Comparison of ENCODE assay signal across 12 cellular contexts in the genomic region with DNA sequence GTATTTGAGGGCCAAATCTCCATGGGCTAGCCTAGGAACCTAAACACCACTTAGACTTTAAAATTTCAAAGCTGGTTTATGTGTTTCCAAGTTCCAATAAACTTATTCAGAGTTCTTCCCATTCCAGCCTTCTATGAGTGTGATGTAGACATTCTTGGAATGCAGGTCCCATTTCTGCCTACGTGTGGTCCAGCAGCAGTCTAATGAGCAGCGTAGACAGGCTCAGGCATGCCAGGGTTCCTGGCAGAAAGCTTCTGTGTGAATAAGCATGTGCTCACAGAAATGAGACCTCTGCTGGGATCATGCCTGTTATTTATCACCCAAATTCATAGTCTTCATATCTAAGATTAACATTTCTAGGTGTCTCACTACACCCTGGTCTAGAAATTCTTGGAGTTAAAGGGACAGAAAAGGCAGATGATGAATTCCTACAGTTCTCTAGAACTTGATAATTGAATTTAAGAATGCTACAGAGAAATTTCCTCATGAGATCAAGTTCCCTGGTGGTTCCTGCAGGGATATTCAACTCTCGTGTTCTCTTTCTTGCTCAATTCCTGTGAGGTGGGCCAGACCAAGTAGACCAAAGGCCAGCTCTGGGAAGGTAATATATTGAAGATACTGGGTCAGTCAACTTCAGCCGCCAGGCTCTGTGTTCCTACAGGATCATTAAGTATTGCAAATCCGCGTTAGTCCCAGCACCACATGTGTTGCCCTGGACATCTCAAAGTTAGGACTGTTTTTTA. TPM values are rescaled to one million over a fixed set of nuclear protein-coding genes. Genes with fewer than 3 reads are reported as not detected.
DNase-seq lines count a peak whose midpoint lies in the region; ATAC-seq and TF ChIP-seq lines count a peak whose summit lies in the region.
"Had no signal": no experiment of that assay in that cellular context is flagged by ENCODE, and none has a peak within 500 bp of the region (broad histone marks: within the 10 kb centered on the region; RNA-seq: fewer than 3 reads in every experiment).

No MANE protein-coding gene starts in this region.

- peaks cover 13% of the 10 kb centered on the region for H3K36me3 Mint-ChIP-seq in mesothelial cell of epicardium
- H3K36me3 Mint-ChIP-seq in CD8-positive, alpha-beta memory T cell = peaks cover 5 to 59% (median 11%) of the 10 kb centered on the region in 3 donors

- H4K8ac ChIP-seq in IMR-90 (ENCODE audit: low read depth in 2 of 2, low read length in 2 of 2) = peak overlapping the region; percentile 91 to 98

- H3K9me3 ChIP-seq in IMR-90 (ENCODE audit: control insufficient read depth, insufficient read depth, low read length) = no peaks in the 10 kb centered on the region
- H3K9me3 ChIP-seq in breast epithelium = no peaks in the 10 kb centered on the region
- H3K9me3 ChIP-seq in CD8-positive, alpha-beta memory T cell (ENCODE audit: low read length) = no peaks in the 10 kb centered on the region

- CTCF ChIA-PET in IMR-90 (lab: Yijun Ruan, JAX) = interaction anchor here (0.7 to 1.0 kb wide), 4 partner anchors 10 to 69 kb away, joined by 3 to 4 read pairs (median 3); a partner anchor contains a TSS
- CTCF ChIA-PET in CD8-positive, alpha-beta memory T cell (lab: Charles Lee) = no interaction called here

- 0 out of 2 replicates have a peak, but pooled peaks have one; percentile 8 for TF ChIP-seq CTCF in IMR-90 (conservative IDR thresholded peaks at IDR 0.05; ENCODE audit: low read depth, low read length)
- TF ChIP-seq CTCF in breast epithelium (IDR thresholded peaks at IDR 0.05) = no peak
- TF ChIP-seq CTCF in mesothelial cell of epicardium (IDR thresholded peaks at IDR 0.05; ENCODE audit: unreplicated experiment) = no peak

- no peak for TF ChIP-seq POLR2A in IMR-90 (IDR thresholded peaks at IDR 0.05; ENCODE audit: low read depth, low read length)
- TF ChIP-seq POLR2A in breast epithelium (IDR thresholded peaks at IDR 0.05) = no peak

- peaks cover 3% of the 10 kb centered on the region; the same call in 1 of the 2 replicates for H3K36me3 ChIP-seq in ACC112 (ENCODE audit: insufficient read depth, low read length)
- peaks cover 1% of the 10 kb centered on the region; the same call in 1 of the 2 replicates for H3K36me3 ChIP-seq in IMR-90 (ENCODE audit: control insufficient read depth, insufficient read depth, low read length)
- H3K36me3 ChIP-seq in breast epithelium = no peaks in the 10 kb centered on the region
- H3K36me3 ChIP-seq in CD8-positive, alpha-beta memory T cell (ENCODE audit: insufficient read depth, low read length) = no peaks in the 10 kb centered on the region

- peak overlapping the region; percentile 88 for H3K56ac ChIP-seq in IMR-90 (ENCODE audit: extremely low read depth, insufficient read depth, low read length)

- peak overlapping the region; percentile 86 for H2AK9ac ChIP-seq in IMR-90 (replicated peaks; ENCODE audit: low read depth, low read length, poor library complexity)

- no peak overlapping the region for H3K4me3 Mint-ChIP-seq in mesothelial cell of epicardium
- H3K4me3 Mint-ChIP-seq in CD8-positive, alpha-beta memory T cell = no peak overlapping the region
- H3K4me3 Mint-ChIP-seq in stimulated activated naive CD8-positive, alpha-beta T cell treated with anti-CD3 and anti-CD28 coated beads, Interleukin-15, amount 100 ng/mL, for 72 hours = no peak overlapping the region
- H3K4me3 Mint-ChIP-seq: central memory CD8-positive, alpha-beta T cell had no signal

- H3K4ac ChIP-seq in IMR-90 (ENCODE audit: low read depth, low read length) = peak overlapping the region; percentile 99

- peak overlapping the region; percentile 100 for H2BK15ac ChIP-seq in IMR-90 (ENCODE audit: low read depth, low read length)

- peak overlapping the region; percentile 83 for H3K27ac Mint-ChIP-seq in mesothelial cell of epicardium
- H3K27ac Mint-ChIP-seq in CD8-positive, alpha-beta memory T cell = peak overlapping the region in 3 of 8 donors; percentile 3 to 33 (median 22)
- no peak overlapping the region for H3K27ac Mint-ChIP-seq in stimulated activated naive CD8-positive, alpha-beta T cell treated with anti-CD3 and anti-CD28 coated beads, Interleukin-15, amount 100 ng/mL, for 72 hours

- peaks cover 31 to 74% of the 10 kb centered on the region in 2 experiments for H3K79me1 ChIP-seq in IMR-90 (ENCODE audit: low read depth in 1 of 2, low read length in 2 of 2)

- H2BK20ac ChIP-seq in IMR-90 (ENCODE audit: low read depth, low read length) = peak overlapping the region; percentile 99

- dilution Hi-C loops in IMR-90 (cut with HindIII; ENCODE audit: low sequenced_read_pairs, unreplicated experiment) = no loop called here

- peaks cover 24% of the 10 kb centered on the region for H3K4me1 ChIP-seq in ACC112 (ENCODE audit: control insufficient read depth, insufficient read depth, low read length, unreplicated experiment)
- H3K4me1 ChIP-seq in IMR-90 (ENCODE audit: control insufficient read depth, insufficient read depth, low read length) = peaks cover 30% of the 10 kb centered on the region
- H3K4me1 ChIP-seq in breast epithelium = peaks cover 0 to 5% of the 10 kb centered on the region in 2 donors
- no peaks in the 10 kb centered on the region for H3K4me1 ChIP-seq in CD8-positive, alpha-beta memory T cell (ENCODE audit: insufficient read depth, low read length)

- H3K27ac ChIP-seq in ACC112 (ENCODE audit: low read depth, low read length) (peak overlapping the region; percentile 24), IMR-90 (ENCODE audit: insufficient read depth, low read length) (peak overlapping the region; percentile 93), breast epithelium (peak overlapping the region; percentile 33 to 38)
- no peak overlapping the region for H3K27ac ChIP-seq in CD8-positive, alpha-beta memory T cell (ENCODE audit: low read depth, low read length)

- peak overlapping the region; percentile 93; the same call in 1 of the 2 replicates for H3K23ac ChIP-seq in IMR-90 (ENCODE audit: low read depth, low read length)

- H3K4me3 ChIP-seq in ACC112 (ENCODE audit: low read depth, low read length) (no peak overlapping the region), IMR-90 (ENCODE audit: insufficient read depth, low read depth, low read length) (no peak overlapping the region), breast epithelium (no peak overlapping the region)
- no peak overlapping the region for H3K4me3 ChIP-seq in CD8-positive, alpha-beta memory T cell (ENCODE audit: low read length)

- intact Hi-C loops in IMR-90 (cut with micrococcal nuclease) = no loop called here
- intact Hi-C loops in breast epithelium (cut with DNase I; ENCODE audit: low total_unique reads) = loop anchor here (2.0 kb wide), 1 partner anchor 51 kb away; no protein-coding TSS in a partner anchor

- peaks cover 6% of the 10 kb centered on the region; the same call in 1 of the 2 replicates for H4K20me1 ChIP-seq in IMR-90 (ENCODE audit: insufficient read depth, low read length)

- H3K4me1 Mint-ChIP-seq in mesothelial cell of epicardium = peaks cover 11% of the 10 kb centered on the region
- H3K4me1 Mint-ChIP-seq in CD8-positive, alpha-beta memory T cell = peaks cover 17 to 51% (median 50%) of the 10 kb centered on the region in 3 donors
- H3K4me1 Mint-ChIP-seq in stimulated activated naive CD8-positive, alpha-beta T cell treated with anti-CD3 and anti-CD28 coated beads, Interleukin-15, amount 100 ng/mL, for 72 hours = peaks cover 43% of the 10 kb centered on the region
- H3K4me1 Mint-ChIP-seq: central memory CD8-positive, alpha-beta T cell had no signal

- H2AK5ac ChIP-seq in IMR-90 (ENCODE audit: low read depth, low read length) = peak overlapping the region; percentile 94

- H3K27me3 Mint-ChIP-seq in mesothelial cell of epicardium (ENCODE audit: low read depth) = no peaks in the 10 kb centered on the region
- H3K27me3 Mint-ChIP-seq in CD8-positive, alpha-beta memory T cell = no peaks in the 10 kb centered on the region
- H3K27me3 Mint-ChIP-seq in stimulated activated naive CD8-positive, alpha-beta T cell treated with anti-CD3 and anti-CD28 coated beads, Interleukin-15, amount 100 ng/mL, for 72 hours = no peaks in the 10 kb centered on the region
- H3K27me3 Mint-ChIP-seq: central memory CD8-positive, alpha-beta T cell had no signal

- no peak for TF ChIP-seq RAD21 in IMR-90 (IDR thresholded peaks at IDR 0.05; ENCODE audit: low read length)

- POLR2A ChIA-PET in IMR-90 (lab: Charles Lee; ENCODE audit: unreplicated experiment) = interaction anchor here (1.1 kb wide), 1 partner anchor 115 kb away, joined by 3 read pairs; a partner anchor contains a TSS
- POLR2A ChIA-PET in CD8-positive, alpha-beta memory T cell (lab: Charles Lee) = no interaction called here

- H4K5ac ChIP-seq in IMR-90 (ENCODE audit: low read depth, low read length) = peak overlapping the region; percentile 97

- BruUV-seq in IMR-90 (replicated peaks; lab: Mats Ljungman, UMichigan) = no TSS peak

- peak overlapping the region; percentile 36 for H3K9ac ChIP-seq in IMR-90 (ENCODE audit: low read depth, low read length)

- H2BK5ac ChIP-seq in IMR-90 (ENCODE audit: low read depth, low read length, poor library complexity, severe bottlenecking) = peak overlapping the region; percentile 100

- H3K27me3 ChIP-seq in ACC112 (ENCODE audit: insufficient read depth, low read length) (no peaks in the 10 kb centered on the region), IMR-90 (ENCODE audit: control insufficient read depth, insufficient read depth, low read length) (no peaks in the 10 kb centered on the region), breast epithelium (no peaks in the 10 kb centered on the region)
- no peaks in the 10 kb centered on the region for H3K27me3 ChIP-seq in CD8-positive, alpha-beta memory T cell (ENCODE audit: insufficient read depth, low read length, poor library complexity, severe bottlenecking)

- H3K9me1 ChIP-seq in IMR-90 (ENCODE audit: insufficient read depth, low read length) = peaks cover 21% of the 10 kb centered on the region

- in situ Hi-C loops in IMR-90 (cut with MboI; ENCODE audit: low sequenced_read_pairs) = no loop called here

- H4K91ac ChIP-seq in IMR-90 (ENCODE audit: insufficient read depth, low read depth, low read length) = peak overlapping the region; percentile 100

- peak; percentile 96 for DNase-seq in IMR-90
- DNase-seq in breast epithelium (ENCODE audit: low spot score in 2 of 2) = peak in 1 of 2 donors; percentile 77
- DNase-seq in mesothelial cell of epicardium (ENCODE audit: low spot score in 2 of 2, unreplicated experiment in 2 of 2) = no peak
- no peak for DNase-seq in NCI-H2081 treated with DMSO at 0.1 percent for 48 hours (lab: John Stamatoyannopoulos, UW)
- DNase-seq in CD8-positive, alpha-beta memory T cell = no peak
- no peak for DNase-seq in activated CD8-positive, alpha-beta memory T cell treated with anti-CD3 and anti-CD28 coated beads, Interleukin-2, amount 50 U/mL, for 4 hours
- no peak for DNase-seq in stimulated activated naive CD8-positive, alpha-beta T cell treated with anti-CD3 and anti-CD28 coated beads, Interleukin-15, amount 100 ng/mL, for 72 hours
- DNase-seq: activated CD4-positive, alpha-beta T cell treated with anti-CD3 and anti-CD28 coated beads, Interleukin-2, amount 50 U/mL, for 1 hour; stimulated activated CD8-positive, alpha-beta memory T cell treated with anti-CD3 and anti-CD28 coated beads, Interleukin-4, amount 100 ng/mL, for 48 hours had no signal

- 0% methylated on average over 1 of the region's 6 CpGs; no CpG with 5 or more reads in 1 of the 2 experiments for WGBS in IMR-90 (ENCODE audit: extremely low coverage in 2 of 2, insufficient read length in 1 of 2), 2 experiments

- peaks cover 33% of the 10 kb centered on the region for H3K79me2 ChIP-seq in ACC112 (ENCODE audit: control insufficient read depth, insufficient read depth, low read length, unreplicated experiment)

- peak overlapping the region; percentile 96 for H3K14ac ChIP-seq in IMR-90 (replicated peaks; ENCODE audit: low read depth, low read length)

- H2AFZ ChIP-seq in ACC112 (ENCODE audit: low read length, unreplicated experiment) (no peak overlapping the region), IMR-90 (replicated peaks; ENCODE audit: low read length, poor library complexity) (no peak overlapping the region)

- H3K18ac ChIP-seq in IMR-90 (ENCODE audit: low read depth, low read length) = peak overlapping the region; percentile 95

- H3K4me2 ChIP-seq in IMR-90 (ENCODE audit: low read depth, low read length) = 0 out of 2 replicates have a peak overlapping the region, but pooled peaks have one; percentile 8

- peak; percentile 84 for ATAC-seq in IMR-90 (ENCODE audit: low read depth)
- no peak for ATAC-seq in stimulated activated naive CD8-positive, alpha-beta T cell treated with anti-CD3 and anti-CD28 coated beads, Interleukin-15, amount 100 ng/mL, for 72 hours

- H2BK120ac ChIP-seq in IMR-90 (ENCODE audit: low read depth, low read length) = peak overlapping the region; percentile 99

- peaks cover 3% of the 10 kb centered on the region for H3K9me3 Mint-ChIP-seq in mesothelial cell of epicardium
- no peaks in the 10 kb centered on the region for H3K9me3 Mint-ChIP-seq in CD8-positive, alpha-beta memory T cell
- peaks cover 0 to 4% of the 10 kb centered on the region in 2 donors for H3K9me3 Mint-ChIP-seq in stimulated activated naive CD8-positive, alpha-beta T cell treated with anti-CD3 and anti-CD28 coated beads, Interleukin-15, amount 100 ng/mL, for 72 hours
- H3K9me3 Mint-ChIP-seq: central memory CD8-positive, alpha-beta T cell had no signal

RNA-seq across cellular contexts. Expression of a gene that starts 17.6 kb away (rescaled TPM):
- total RNA-seq in IMR-90 (2012; rRNA removed) = 30.3 and 34.2 TPM in 2 replicates
- polyA plus RNA-seq in IMR-90 (2012; rRNA removed) = 33.6 and 38.7 TPM in 2 replicates
- 19.1 and 21.5 TPM in 2 replicates for polyA plus RNA-seq in IMR-90 (2012; cell fraction: cytosol; rRNA removed)
- 16.0 and 45.2 TPM in 2 replicates for polyA plus RNA-seq in IMR-90 (2012; cell fraction: nucleus; rRNA removed; ENCODE audit: low replicate concordance)
- 10 to 100 TPM; 32.8 to 42.6 (median 38.3) TPM for total RNA-seq in breast epithelium
- 27.4 to 28.6 TPM (median 27.8 TPM) in 3 replicates for total RNA-seq in mesothelial cell of epicardium
- total RNA-seq in CD8-positive, alpha-beta memory T cell = 10 to 100 TPM; 28.1 to 30.5 TPM
- polyA plus RNA-seq in CD8-positive, alpha-beta memory T cell = 23.7 TPM

RNA-seq across cellular contexts. Expression of a gene that starts 34.5 kb away (rescaled TPM):
- total RNA-seq in IMR-90 (2012; rRNA removed) (25.0 and 31.9 TPM in 2 replicates), breast epithelium (100 to 1,000 TPM in 2 of 3 donors, 1 to 10 TPM in 1; 6.9 to 146 (median 135) TPM), mesothelial cell of epicardium (109 to 121 TPM (median 117 TPM) in 3 replicates)
- polyA plus RNA-seq in IMR-90 (2012; rRNA removed) = 14.0 and 14.5 TPM in 2 replicates
- 7.5 and 8.9 TPM in 2 replicates for polyA plus RNA-seq in IMR-90 (2012; cell fraction: cytosol; rRNA removed)
- 24.8 and 31.3 TPM in 2 replicates for polyA plus RNA-seq in IMR-90 (2012; cell fraction: nucleus; rRNA removed; ENCODE audit: low replicate concordance)
- 10 to 100 TPM; 25.1 to 27.7 TPM for total RNA-seq in CD8-positive, alpha-beta memory T cell
- polyA plus RNA-seq in CD8-positive, alpha-beta memory T cell = 19.0 TPM

RNA-seq across cellular contexts. Expression of a gene that starts 37.3 kb away (rescaled TPM):
- under 0.01 TPM in 1 of 2 replicates, not detected in the other for total RNA-seq in IMR-90 (2012; rRNA removed)
- polyA plus RNA-seq in IMR-90 (2012; rRNA removed) = 0.07 and 0.12 TPM in 2 replicates
- 0.04 TPM in 1 of 2 replicates, not detected in the other for polyA plus RNA-seq in IMR-90 (2012; cell fraction: cytosol; rRNA removed)
- 0.09 and 0.11 TPM in 2 replicates for polyA plus RNA-seq in IMR-90 (2012; cell fraction: nucleus; rRNA removed; ENCODE audit: low replicate concordance)
- total RNA-seq in breast epithelium = not detected
- 0.11 to 0.29 TPM (median 0.20 TPM) in 3 replicates for total RNA-seq in mesothelial cell of epicardium
- not detected for total RNA-seq in CD8-positive, alpha-beta memory T cell
- polyA plus RNA-seq in CD8-positive, alpha-beta memory T cell = not detected
- total RNA-seq: posterior vena cava had no signal

RNA-seq across cellular contexts. Expression of a gene that starts 54.8 kb away (rescaled TPM):
- 0.28 and 0.36 TPM in 2 replicates for total RNA-seq in IMR-90 (2012; rRNA removed)
- polyA plus RNA-seq in IMR-90 (2012; rRNA removed) = 2.0 and 2.2 TPM in 2 replicates
- polyA plus RNA-seq in IMR-90 (2012; cell fraction: cytosol; rRNA removed) = 0.41 and 2.1 TPM in 2 replicates
- 9.6 and 20.2 TPM in 2 replicates for polyA plus RNA-seq in IMR-90 (2012; cell fraction: nucleus; rRNA removed; ENCODE audit: low replicate concordance)
- 10 to 100 TPM in 1 of 3 donors, 1 to 10 TPM in 1, not detected in 1; 7.5 to 15.2 TPM for total RNA-seq in breast epithelium
- 8.6 to 10.8 TPM (median 9.3 TPM) in 3 replicates for total RNA-seq in mesothelial cell of epicardium
- under 1 TPM in 1 of 2 experiments, not detected in 1; 0.22 TPM for total RNA-seq in CD8-positive, alpha-beta memory T cell
- polyA plus RNA-seq in CD8-positive, alpha-beta memory T cell = not detected
